ENCODE assay signal across 7 cellular contexts in the genomic region with DNA sequence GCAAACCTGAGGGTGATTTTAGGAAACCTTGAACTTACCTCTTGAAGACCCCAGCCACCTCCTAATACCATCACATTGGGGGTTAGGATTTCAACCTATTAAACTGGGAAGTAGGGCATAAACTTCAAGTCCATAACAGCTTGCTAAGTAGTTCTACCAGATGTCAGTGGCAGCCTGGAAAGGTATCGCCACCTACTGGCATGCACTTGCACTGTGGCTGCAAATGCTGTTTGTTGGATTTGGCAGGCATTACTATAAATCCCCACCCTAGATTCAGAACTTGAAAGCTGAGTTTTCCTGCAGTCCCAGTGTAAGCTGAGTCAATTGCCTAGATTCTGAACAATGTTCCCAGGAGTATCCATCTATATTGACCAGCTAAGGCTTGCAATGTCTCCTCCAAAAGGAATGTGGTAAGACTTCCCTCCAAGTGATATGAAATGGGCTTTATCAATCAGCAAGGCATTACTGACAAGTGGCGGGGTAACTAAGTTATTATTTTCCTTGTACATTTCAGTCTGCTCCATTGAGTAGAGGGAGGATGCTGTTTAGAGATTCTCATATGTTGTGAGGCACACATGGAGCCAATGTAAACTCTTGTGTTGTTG.
DNase-seq lines count a peak whose midpoint lies in the region; ATAC-seq and TF ChIP-seq lines count a peak whose summit lies in the region.

No MANE protein-coding gene starts in this region.

- H2BK15ac ChIP-seq in IMR-90 (ENCODE audit: low read depth, low read length), result no peak overlapping the region

- no peak overlapping the region for H3K4me2 ChIP-seq in IMR-90 (ENCODE audit: low read depth, low read length)

- H3K18ac ChIP-seq in IMR-90 (ENCODE audit: low read depth, low read length), result no peak overlapping the region

- no peak overlapping the region for H3K14ac ChIP-seq in IMR-90 (replicated peaks; ENCODE audit: low read depth, low read length)

- ATAC-seq in IMR-90 (ENCODE audit: low read depth) (peak; percentile 73; the same call in 1 of the 2 replicates), HG03097 (IDR thresholded peaks at IDR 0.05; ENCODE audit: low FRiP score, unreplicated experiment) (no peak)

- peak; percentile 83 for TF ChIP-seq CTCF in GM12874 (IDR thresholded peaks at IDR 0.05; ENCODE audit: insufficient read depth, low read depth, low read length)
- peak; percentile 87 for TF ChIP-seq CTCF in IMR-90 (conservative IDR thresholded peaks at IDR 0.05; ENCODE audit: low read depth, low read length)

- in situ Hi-C loops in IMR-90 (cut with MboI; ENCODE audit: low sequenced_read_pairs), result loop anchor here (25.0 kb wide), 1 partner anchor 326 kb away; no protein-coding TSS in a partner anchor

- TF ChIP-seq RAD21 in IMR-90 (IDR thresholded peaks at IDR 0.05; ENCODE audit: low read length), result peak; percentile 90

- CTCF ChIA-PET in IMR-90 (lab: Yijun Ruan, JAX), result interaction anchor here (0.6 to 1.9 kb wide), 15 partner anchors 9 to 1198 kb away, joined by 3 to 8 read pairs (median 3); no protein-coding TSS in a partner anchor

- H4K91ac ChIP-seq in IMR-90 (ENCODE audit: insufficient read depth, low read depth, low read length), result no peak overlapping the region

- no peaks in the 10 kb centered on the region for H3K9me3 ChIP-seq in IMR-90 (ENCODE audit: control insufficient read depth, insufficient read depth, low read length)

- peak; percentile 82 for DNase-seq in IMR-90
- DNase-seq in T follicular helper cell (ENCODE audit: low read depth), result peak; percentile 34
- DNase-seq in anterior cingulate cortex (lab: John Stamatoyannopoulos, UW), result peak in 44 of 58 donors; percentile 1 to 63 (median 14)
- DNase-seq in iPS-NIHi7 (ENCODE audit: extremely low spot score), result peak; percentile 57
- DNase-seq in stimulated activated CD4-positive, alpha-beta T cell treated with anti-CD3 and anti-CD28 coated beads, Interleukin-4, amount 100 ng/mL, for 1 hour, result peak; percentile 68

- H3K27ac ChIP-seq in IMR-90 (ENCODE audit: insufficient read depth, low read length), result no peak overlapping the region

- no peaks in the 10 kb centered on the region for H4K20me1 ChIP-seq in IMR-90 (ENCODE audit: insufficient read depth, low read length)

- H3K4ac ChIP-seq in IMR-90 (ENCODE audit: low read depth, low read length), result no peak overlapping the region

- H3K56ac ChIP-seq in IMR-90 (ENCODE audit: extremely low read depth, insufficient read depth, low read length), result no peak overlapping the region

- no peak overlapping the region for H2AFZ ChIP-seq in IMR-90 (replicated peaks; ENCODE audit: low read length, poor library complexity)

- no peak overlapping the region for H2BK20ac ChIP-seq in IMR-90 (ENCODE audit: low read depth, low read length)

- BruUV-seq in IMR-90 (replicated peaks; lab: Mats Ljungman, UMichigan), result no TSS peak

- no peaks in the 10 kb centered on the region for H3K4me1 ChIP-seq in IMR-90 (ENCODE audit: control insufficient read depth, insufficient read depth, low read length)

- no peaks in the 10 kb centered on the region for H3K36me3 ChIP-seq in IMR-90 (ENCODE audit: control insufficient read depth, insufficient read depth, low read length)

- H3K9me1 ChIP-seq in IMR-90 (ENCODE audit: insufficient read depth, low read length), result no peaks in the 10 kb centered on the region

- no peak overlapping the region for H4K8ac ChIP-seq in IMR-90 (ENCODE audit: low read depth in 2 of 2, low read length in 2 of 2)

- no peak overlapping the region for H2AK5ac ChIP-seq in IMR-90 (ENCODE audit: low read depth, low read length)

- no peak for TF ChIP-seq POLR2A in IMR-90 (IDR thresholded peaks at IDR 0.05; ENCODE audit: low read depth, low read length)

- no peak overlapping the region for H2BK120ac ChIP-seq in IMR-90 (ENCODE audit: low read depth, low read length)

- no peaks in the 10 kb centered on the region for H3K79me1 ChIP-seq in IMR-90 (ENCODE audit: low read depth in 1 of 2, low read length in 2 of 2)

- H3K23ac ChIP-seq in IMR-90 (ENCODE audit: low read depth, low read length), result no peak overlapping the region

- no peak overlapping the region for H3K4me3 ChIP-seq in IMR-90 (ENCODE audit: insufficient read depth, low read depth, low read length)

- no peak overlapping the region for H3K9ac ChIP-seq in IMR-90 (ENCODE audit: low read depth, low read length)

- no peak overlapping the region for H2AK9ac ChIP-seq in IMR-90 (replicated peaks; ENCODE audit: low read depth, low read length, poor library complexity)

- dilution Hi-C loops in IMR-90 (cut with HindIII; ENCODE audit: low sequenced_read_pairs, unreplicated experiment), result no loop called here

- intact Hi-C loops in IMR-90 (cut with micrococcal nuclease), result loop anchor here (1.0 to 5.0 kb wide), 6 partner anchors 177 to 439 kb away; no protein-coding TSS in a partner anchor

- H2BK5ac ChIP-seq in IMR-90 (ENCODE audit: low read depth, low read length, poor library complexity, severe bottlenecking), result no peak overlapping the region

- H4K5ac ChIP-seq in IMR-90 (ENCODE audit: low read depth, low read length), result no peak overlapping the region

- H3K27me3 ChIP-seq in IMR-90 (ENCODE audit: control insufficient read depth, insufficient read depth, low read length), result no peaks in the 10 kb centered on the region

- POLR2A ChIA-PET in IMR-90 (lab: Charles Lee; ENCODE audit: unreplicated experiment), result no interaction called here

- no CpG with 5 or more reads among the region's 2 CpGs for WGBS in IMR-90 (ENCODE audit: extremely low coverage in 2 of 2, insufficient read length in 1 of 2), 2 experiments

TF ChIP-seq in IMR-90, 13 proteins besides CTCF, POLR2A, EP300 and RAD21:
- TF ChIP-seq MXI1 (IDR thresholded peaks at IDR 0.05; ENCODE audit: borderline replicate concordance, low read depth, low read length) (no peak), SMC3 (IDR thresholded peaks at IDR 0.05; ENCODE audit: low read depth, low read length) (peak; percentile 82)

Comparison
In these comparisons a context has a peak if more than half of its experiments do, and no peak if none do; other contexts are left out.
1. DNase-seq: peak in every context shown above with its lines; median percentile 82 in IMR-90; 68 in stimulated activated CD4-positive, alpha-beta T cell treated with anti-CD3 and anti-CD28 coated beads, Interleukin-4, amount 100 ng/mL, for 1 hour; 57 in iPS-NIHi7; 34 in T follicular helper cell; 14 in anterior cingulate cortex.